ENCODE assay signal across 14 cellular contexts in the genomic region with DNA sequence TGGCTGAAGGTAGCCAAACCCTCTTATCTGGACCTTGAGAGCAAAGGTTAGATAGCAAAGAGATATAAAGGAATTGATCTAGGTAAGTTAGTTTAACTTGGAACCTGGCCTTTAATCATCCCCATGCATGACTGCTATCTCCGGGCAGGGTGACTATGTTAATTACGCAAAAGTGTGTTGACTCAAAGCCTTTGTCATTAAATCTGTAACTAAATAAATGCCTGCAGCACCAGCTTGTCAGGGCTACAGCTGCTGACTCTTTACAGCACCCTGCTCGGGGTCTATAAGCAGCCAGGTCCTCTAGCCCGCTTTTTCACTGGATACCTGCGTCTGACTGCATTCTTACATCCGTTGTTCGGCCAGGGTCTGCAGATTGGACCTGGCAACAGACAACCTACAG.
DNase-seq lines count a peak whose midpoint lies in the region; TF ChIP-seq lines count a peak whose summit lies in the region.
"Had no signal": no experiment of that assay in that cellular context is flagged by ENCODE, and none has a peak within 500 bp of the region (broad histone marks: within the 10 kb centered on the region; RNA-seq: fewer than 3 reads in every experiment).

No MANE protein-coding gene starts in this region.

- H3K9me3 ChIP-seq in mammary epithelial cell (replicated peaks; ENCODE audit: insufficient read depth, low read length), result peaks cover 4% of the 10 kb centered on the region
- peaks cover 77% of the 10 kb centered on the region for H3K9me3 ChIP-seq in endodermal cell (ENCODE audit: control insufficient read depth, low read length)
- peaks cover 12% of the 10 kb centered on the region for H3K9me3 ChIP-seq in Karpas-422 (ENCODE audit: low read length)

- no peak overlapping the region for H3K4me3 ChIP-seq in mammary epithelial cell (replicated peaks in 1 of 3; ENCODE audit: insufficient read depth in 1 of 3, low read depth in 2 of 3, low read length in 3 of 3)
- H3K4me3 ChIP-seq in endodermal cell (ENCODE audit: low read length), result peak overlapping the region; percentile 19
- no peak overlapping the region for H3K4me3 ChIP-seq in Karpas-422 (ENCODE audit: low read length)
- H3K4me3 ChIP-seq: BLaER1, GM12878 had no signal

- H3K4me3 Mint-ChIP-seq in MCF 10A (ENCODE audit: unreplicated experiment) (no peak overlapping the region), endodermal cell (no peak overlapping the region)

- peaks cover 15% of the 10 kb centered on the region for H3K36me3 Mint-ChIP-seq in MCF 10A (ENCODE audit: insufficient read depth, unreplicated experiment)
- peaks cover 78% of the 10 kb centered on the region for H3K36me3 Mint-ChIP-seq in endodermal cell (ENCODE audit: low read depth)

- H3K4me1 Mint-ChIP-seq in MCF 10A (ENCODE audit: insufficient read depth, unreplicated experiment), result no peaks in the 10 kb centered on the region
- H3K4me1 Mint-ChIP-seq in endodermal cell, result no peaks in the 10 kb centered on the region

- H3K27ac Mint-ChIP-seq in MCF 10A (ENCODE audit: low read depth, unreplicated experiment) (no peak overlapping the region), endodermal cell (no peak overlapping the region)

- H3K9me3 Mint-ChIP-seq in MCF 10A (ENCODE audit: unreplicated experiment), result peaks cover 22% of the 10 kb centered on the region
- H3K9me3 Mint-ChIP-seq in endodermal cell, result peaks cover 77% of the 10 kb centered on the region

- no peaks in the 10 kb centered on the region for H4K20me1 ChIP-seq in mammary epithelial cell (ENCODE audit: insufficient read depth, low read length)
- H4K20me1 ChIP-seq in Karpas-422 (ENCODE audit: insufficient read depth, low read depth, low read length), result no peaks in the 10 kb centered on the region
- H4K20me1 ChIP-seq: BLaER1 had no signal

- BruUV-seq in MCF 10A (replicated peaks; lab: Mats Ljungman, UMichigan) (no TSS peak), mammary epithelial cell (replicated peaks; lab: Mats Ljungman, UMichigan) (no TSS peak)

- H3K27me3 ChIP-seq in mammary epithelial cell (ENCODE audit: insufficient read depth, low read length) (no peaks in the 10 kb centered on the region), endodermal cell (ENCODE audit: control insufficient read depth, insufficient read depth, low read length, poor library complexity, severe bottlenecking) (no peaks in the 10 kb centered on the region), Karpas-422 (ENCODE audit: low read length) (no peaks in the 10 kb centered on the region)
- H3K27me3 ChIP-seq: BLaER1 had no signal

- H3K9me2 ChIP-seq in Karpas-422 (replicated peaks; ENCODE audit: insufficient read depth, low read length), result no peaks in the 10 kb centered on the region

- H3K36me3 ChIP-seq in mammary epithelial cell (ENCODE audit: insufficient read depth, low read length) (no peaks in the 10 kb centered on the region), endodermal cell (ENCODE audit: control insufficient read depth, insufficient read depth, low read length) (peaks cover 57% of the 10 kb centered on the region), Karpas-422 (ENCODE audit: insufficient read depth, low read length) (peaks cover 6% of the 10 kb centered on the region; the same call in 1 of the 2 replicates)

- H3K4me2 ChIP-seq in mammary epithelial cell (ENCODE audit: insufficient read depth, low read depth, low read length) (no peak overlapping the region), Karpas-422 (ENCODE audit: low read depth, low read length, poor library complexity, severe bottlenecking) (no peak overlapping the region)
- H3K4me2 ChIP-seq: BLaER1 had no signal

- POLR2A ChIA-PET in MCF 10A (lab: Yijun Ruan, JAX), result no interaction called here

- dilution Hi-C loops in mammary epithelial cell (cut with HindIII; ENCODE audit: low sequenced_read_pairs), result no loop called here

- H3K4me1 ChIP-seq in mammary epithelial cell (ENCODE audit: insufficient read depth, low read length) (no peaks in the 10 kb centered on the region), endodermal cell (ENCODE audit: control insufficient read depth, insufficient read depth, low read length) (no peaks in the 10 kb centered on the region), Karpas-422 (ENCODE audit: low read length) (no peaks in the 10 kb centered on the region)
- H3K4me1 ChIP-seq: BLaER1 had no signal

- WGBS in mammary epithelial cell (ENCODE audit: low coverage, missing lambda C conversion rate), result 91% methylated on average over 7 of the region's 7 CpGs
- WGBS in endodermal cell (ENCODE audit: insufficient coverage in 1 of 2, insufficient read length in 1 of 2), 2 experiments, result 91% methylated on average over 7 of the region's 7 CpGs

- DNase-seq in MCF 10A (ENCODE audit: unreplicated experiment) (peak; percentile 1), mammary epithelial cell (no peak), endodermal cell (no peak), kidney tubule cell (ENCODE audit: low spot score) (peak; percentile 15), GDM1 (lab: John Stamatoyannopoulos, UW) (no peak), NAMALWA (ENCODE audit: low spot score) (no peak), Karpas-422 (no peak)
- no peak for DNase-seq in activated CD4-positive, alpha-beta T cell treated with anti-CD3 and anti-CD28 coated beads for 1 hour
- DNase-seq: AML-193, DMS53 had no signal

- TF ChIP-seq CTCF in MCF 10A (IDR thresholded peaks at IDR 0.05; ENCODE audit: unreplicated experiment), result no peak
- TF ChIP-seq CTCF in mammary epithelial cell (conservative IDR thresholded peaks at IDR 0.05 in 1 of 2, IDR thresholded peaks at IDR 0.05 in 1 of 2; ENCODE audit: extremely low read depth in 1 of 2, insufficient read depth in 1 of 2, low read depth in 1 of 2, low read length in 2 of 2), result no peak
- no peak for TF ChIP-seq CTCF in endodermal cell (conservative IDR thresholded peaks at IDR 0.05)

- in situ Hi-C loops in mammary epithelial cell (cut with MboI; ENCODE audit: low sequenced_read_pairs in 2 of 2), result no loop called here

- H3K79me2 ChIP-seq in mammary epithelial cell (ENCODE audit: insufficient read depth, low read length) (no peaks in the 10 kb centered on the region), Karpas-422 (ENCODE audit: low read length) (no peaks in the 10 kb centered on the region)

- intact Hi-C loops in MCF 10A (cut with micrococcal nuclease), result no loop called here
- intact Hi-C loops in mammary epithelial cell (cut with micrococcal nuclease), result no loop called here

- H2AFZ ChIP-seq in mammary epithelial cell (ENCODE audit: low read depth, low read length) (no peak overlapping the region), Karpas-422 (ENCODE audit: low read length) (no peak overlapping the region)

- CTCF ChIA-PET in MCF 10A (lab: Yijun Ruan, JAX), result no interaction called here
- CTCF ChIA-PET in mammary epithelial cell (lab: Charles Lee; ENCODE audit: low non-redundant PET), result no interaction called here

- no peak overlapping the region for H3K27ac ChIP-seq in mammary epithelial cell (ENCODE audit: insufficient read depth, low read depth, low read length)
- H3K27ac ChIP-seq in endodermal cell (ENCODE audit: low read depth, low read length), result no peak overlapping the region
- H3K27ac ChIP-seq in Karpas-422 (ENCODE audit: low read length), result no peak overlapping the region
- H3K27ac ChIP-seq: 22Rv1, BLaER1, HL-60 had no signal

- H3K9ac ChIP-seq in mammary epithelial cell (ENCODE audit: insufficient read depth, low read length) (no peak overlapping the region), endodermal cell (ENCODE audit: extremely low read depth, low read length, poor library complexity, severe bottlenecking) (no peak overlapping the region), Karpas-422 (ENCODE audit: low read length) (no peak overlapping the region)
- H3K9ac ChIP-seq: BLaER1 had no signal

- H3K27me3 Mint-ChIP-seq in MCF 10A (ENCODE audit: insufficient read depth, unreplicated experiment) (no peaks in the 10 kb centered on the region), endodermal cell (ENCODE audit: insufficient read depth) (no peaks in the 10 kb centered on the region)

Comparison
In these comparisons a context has a peak if more than half of its experiments do, and no peak if none do; other contexts are left out.
1. DNase-seq: peak in MCF 10A (single experiment) and kidney tubule cell (single experiment); none in mammary epithelial cell (single experiment), endodermal cell (single experiment), GDM1 (single experiment), activated CD4-positive, alpha-beta T cell treated with anti-CD3 and anti-CD28 coated beads for 1 hour (single experiment), NAMALWA (single experiment) and Karpas-422 (single experiment).